Comparison of ENCODE assay signal across 8 cellular contexts in the genomic region with DNA sequence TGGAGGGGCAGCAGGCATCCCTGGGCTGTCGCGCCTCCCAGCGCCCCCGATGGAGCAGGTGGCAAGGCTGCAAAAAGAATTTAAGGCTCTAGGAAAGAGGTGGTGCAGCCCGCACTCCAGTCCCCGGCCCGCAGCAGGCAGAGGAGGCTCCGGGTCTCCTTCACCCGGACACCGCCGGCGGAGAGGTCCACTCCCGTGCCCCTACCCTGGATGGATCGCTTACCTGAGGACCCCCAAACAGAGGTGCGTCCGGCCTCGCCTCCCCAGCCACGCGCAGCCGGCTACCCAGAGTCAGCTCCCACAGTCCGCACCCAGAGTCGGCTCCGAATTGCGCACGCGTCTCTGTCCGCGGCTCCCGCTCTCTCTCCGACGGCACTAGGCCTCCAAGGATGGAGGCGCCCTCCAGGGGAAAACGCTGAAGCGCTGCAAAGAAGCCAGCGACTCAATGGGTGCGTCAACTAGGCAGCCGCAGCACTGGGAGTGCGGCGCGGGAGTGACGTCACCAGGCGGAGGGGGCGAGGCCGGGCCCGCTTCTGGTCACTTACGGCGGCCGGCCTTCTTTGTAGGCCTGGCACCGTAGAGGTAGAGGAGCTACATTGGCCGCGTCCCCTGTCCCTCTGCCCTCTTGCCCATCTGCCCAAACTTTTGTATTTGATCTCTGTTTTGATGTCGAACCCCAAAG. TPM values are rescaled to one million over a fixed set of nuclear protein-coding genes. Genes with fewer than 3 reads are reported as not detected.
A peak's percentile ranks its signal among the peaks of the same experiment; 100 is the strongest.
DNase-seq lines count a peak whose midpoint lies in the region; ATAC-seq and TF ChIP-seq lines count a peak whose summit lies in the region.

A gene with protein sequence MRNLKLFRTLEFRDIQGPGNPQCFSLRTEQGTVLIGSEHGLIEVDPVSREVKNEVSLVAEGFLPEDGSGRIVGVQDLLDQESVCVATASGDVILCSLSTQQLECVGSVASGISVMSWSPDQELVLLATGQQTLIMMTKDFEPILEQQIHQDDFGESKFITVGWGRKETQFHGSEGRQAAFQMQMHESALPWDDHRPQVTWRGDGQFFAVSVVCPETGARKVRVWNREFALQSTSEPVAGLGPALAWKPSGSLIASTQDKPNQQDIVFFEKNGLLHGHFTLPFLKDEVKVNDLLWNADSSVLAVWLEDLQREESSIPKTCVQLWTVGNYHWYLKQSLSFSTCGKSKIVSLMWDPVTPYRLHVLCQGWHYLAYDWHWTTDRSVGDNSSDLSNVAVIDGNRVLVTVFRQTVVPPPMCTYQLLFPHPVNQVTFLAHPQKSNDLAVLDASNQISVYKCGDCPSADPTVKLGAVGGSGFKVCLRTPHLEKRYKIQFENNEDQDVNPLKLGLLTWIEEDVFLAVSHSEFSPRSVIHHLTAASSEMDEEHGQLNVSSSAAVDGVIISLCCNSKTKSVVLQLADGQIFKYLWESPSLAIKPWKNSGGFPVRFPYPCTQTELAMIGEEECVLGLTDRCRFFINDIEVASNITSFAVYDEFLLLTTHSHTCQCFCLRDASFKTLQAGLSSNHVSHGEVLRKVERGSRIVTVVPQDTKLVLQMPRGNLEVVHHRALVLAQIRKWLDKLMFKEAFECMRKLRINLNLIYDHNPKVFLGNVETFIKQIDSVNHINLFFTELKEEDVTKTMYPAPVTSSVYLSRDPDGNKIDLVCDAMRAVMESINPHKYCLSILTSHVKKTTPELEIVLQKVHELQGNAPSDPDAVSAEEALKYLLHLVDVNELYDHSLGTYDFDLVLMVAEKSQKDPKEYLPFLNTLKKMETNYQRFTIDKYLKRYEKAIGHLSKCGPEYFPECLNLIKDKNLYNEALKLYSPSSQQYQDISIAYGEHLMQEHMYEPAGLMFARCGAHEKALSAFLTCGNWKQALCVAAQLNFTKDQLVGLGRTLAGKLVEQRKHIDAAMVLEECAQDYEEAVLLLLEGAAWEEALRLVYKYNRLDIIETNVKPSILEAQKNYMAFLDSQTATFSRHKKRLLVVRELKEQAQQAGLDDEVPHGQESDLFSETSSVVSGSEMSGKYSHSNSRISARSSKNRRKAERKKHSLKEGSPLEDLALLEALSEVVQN (N-terminal part only) (minus strand): TSS at position 484 of the 682 bp plus-strand sequence. CDS start 2,978 bp downstream, outside the sequence.

- TF ChIP-seq CTCF in CD4-positive, alpha-beta T cell (IDR thresholded peaks at IDR 0.05), result peak; percentile 39
- peak; percentile 40 for TF ChIP-seq CTCF in lower lobe of right lung (IDR thresholded peaks at IDR 0.05)

- peaks cover 44% of the 10 kb centered on the region for H3K36me3 Mint-ChIP-seq in CD4-positive, alpha-beta T cell (ENCODE audit: low read depth)
- peaks cover 16% of the 10 kb centered on the region for H3K36me3 Mint-ChIP-seq in activated CD4-positive, alpha-beta memory T cell treated with anti-CD3 and anti-CD28 coated beads for 36 hours

- peak within 1 kb of the TSS; percentile 99 for H3K4me3 Mint-ChIP-seq in CD4-positive, alpha-beta T cell
- H3K4me3 Mint-ChIP-seq in activated CD4-positive, alpha-beta memory T cell treated with anti-CD3 and anti-CD28 coated beads for 36 hours, result peak within 1 kb of the TSS; percentile 95

- H3K4me1 Mint-ChIP-seq in CD4-positive, alpha-beta T cell (ENCODE audit: low read depth), result peaks cover 57% of the 10 kb centered on the region
- H3K4me1 Mint-ChIP-seq in activated CD4-positive, alpha-beta memory T cell treated with anti-CD3 and anti-CD28 coated beads for 36 hours (ENCODE audit: low read depth), result peaks cover 25% of the 10 kb centered on the region

- H3K27ac ChIP-seq in CD4-positive, alpha-beta T cell (ENCODE audit: low read depth, low read length), result peak within 1 kb of the TSS; percentile 77
- H3K27ac ChIP-seq in lower lobe of right lung, result peak within 1 kb of the TSS; percentile 92

- no peaks in the 10 kb centered on the region for H3K27me3 ChIP-seq in CD4-positive, alpha-beta T cell (ENCODE audit: control insufficient read depth, insufficient read depth, low read length)
- H3K27me3 ChIP-seq in lower lobe of right lung (ENCODE audit: low read depth), result no peaks in the 10 kb centered on the region

- intact Hi-C loops in CD4-positive, alpha-beta T cell (cut with DNase I, micrococcal nuclease), result loop anchor here (1.0 to 10.0 kb wide), 7 partner anchors 21 to 1321 kb away; partner anchors contain the start of genes CTNNAL1 (in 2 of the 2), TMEM245 (in 2 of the 2), EPB41L4B (in 1 of the 2) and TXN (in 1 of the 2)
- intact Hi-C loops in activated CD4-positive, alpha-beta memory T cell treated with anti-CD3 and anti-CD28 coated beads for 36 hours (cut with micrococcal nuclease), result loop anchor here (1.0 to 10.0 kb wide), 7 partner anchors 47 to 1651 kb away; partner anchors contain the start of genes CTNNAL1, EPB41L4B, RAD23B and TXN
- intact Hi-C loops in lower lobe of right lung (cut with DNase I), result no loop called here

- H3K9me3 Mint-ChIP-seq in CD4-positive, alpha-beta T cell, result no peaks in the 10 kb centered on the region
- no peaks in the 10 kb centered on the region for H3K9me3 Mint-ChIP-seq in activated CD4-positive, alpha-beta memory T cell treated with anti-CD3 and anti-CD28 coated beads for 36 hours

- H3K4me1 ChIP-seq in lower lobe of right lung, result peaks cover 25% of the 10 kb centered on the region

- CTCF ChIA-PET in CD4-positive, alpha-beta T cell (lab: Charles Lee), result no interaction called here
- CTCF ChIA-PET in activated CD4-positive, alpha-beta memory T cell treated with anti-CD3 and anti-CD28 coated beads for 36 hours (lab: Charles Lee), result no interaction called here

- peak; percentile 88 for ATAC-seq in CD4-positive, alpha-beta T cell (ENCODE audit: poor library complexity)
- peak; percentile 87 for ATAC-seq in GM19438 (IDR thresholded peaks at IDR 0.05; ENCODE audit: low read depth, unreplicated experiment)
- ATAC-seq in HG03575 (IDR thresholded peaks at IDR 0.05; ENCODE audit: extremely low read depth, insufficient number of reproducible peaks, low FRiP score, unreplicated experiment), result peak; percentile 65
- ATAC-seq in lower lobe of right lung, result peak; percentile 95 to 97

- H3K36me3 ChIP-seq in lower lobe of right lung, result peaks cover 19% of the 10 kb centered on the region

- DNase-seq in CD4-positive, alpha-beta T cell, result peak; percentile 83 to 92 (median 89)
- DNase-seq in NCI-H82 (lab: John Stamatoyannopoulos, UW) (peak; percentile 94), ecto neural progenitor cell (ENCODE audit: low spot score) (peak; percentile 96), lower lobe of right lung (peak; percentile 95)
- DNase-seq in activated CD4-positive, alpha-beta memory T cell treated with anti-CD3 and anti-CD28 coated beads for 36 hours, result peak; percentile 95
- DNase-seq in stimulated activated CD4-positive, alpha-beta T cell treated with anti-CD3 and anti-CD28 coated beads, TNF-alpha, amount 100 ng/mL, for 24 hours (ENCODE audit: low read depth in 3 of 3), result peak; percentile 82 to 89 (median 83)

- peak within 1 kb of the TSS; percentile 94 for H3K4me3 ChIP-seq in lower lobe of right lung

- H3K27ac Mint-ChIP-seq in CD4-positive, alpha-beta T cell, result peak within 1 kb of the TSS; percentile 95
- H3K27ac Mint-ChIP-seq in activated CD4-positive, alpha-beta memory T cell treated with anti-CD3 and anti-CD28 coated beads for 36 hours, result peak within 1 kb of the TSS; percentile 92

- H3K9me3 ChIP-seq in CD4-positive, alpha-beta T cell (ENCODE audit: control insufficient read depth, low read length), result no peaks in the 10 kb centered on the region
- no peaks in the 10 kb centered on the region for H3K9me3 ChIP-seq in lower lobe of right lung

- H3K27me3 Mint-ChIP-seq in CD4-positive, alpha-beta T cell, result no peaks in the 10 kb centered on the region
- no peaks in the 10 kb centered on the region for H3K27me3 Mint-ChIP-seq in activated CD4-positive, alpha-beta memory T cell treated with anti-CD3 and anti-CD28 coated beads for 36 hours

- POLR2A ChIA-PET in CD4-positive, alpha-beta T cell (lab: Charles Lee), result interaction anchor here (1.0 to 1.6 kb wide), 5 partner anchors 20 to 185 kb away, joined by 3 to 8 read pairs (median 4); partner anchors contain the start of genes CTNNAL1 and TMEM245
- POLR2A ChIA-PET in activated CD4-positive, alpha-beta memory T cell treated with anti-CD3 and anti-CD28 coated beads for 36 hours (lab: Charles Lee), result no interaction called here

RNA-seq across cellular contexts. Expression of the gene that starts here (rescaled TPM):
- 10 to 100 TPM; 19.2 to 20.8 TPM for total RNA-seq in CD4-positive, alpha-beta T cell
- total RNA-seq in activated CD4-positive, alpha-beta memory T cell treated with anti-CD3 and anti-CD28 coated beads for 36 hours, result 10 to 100 TPM; 25.5 to 29.2 TPM
- 25.3 TPM for total RNA-seq in lower lobe of right lung

Comparison
In these comparisons a context has a peak if more than half of its experiments do, and no peak if none do; other contexts are left out.
1. Peak in every context shown above with its lines: DNase-seq, ATAC-seq, H3K4me3 ChIP-seq and H3K27ac ChIP-seq.